ENCODE assay signal across 10 cellular contexts in genomic region chr4:10108818-10109783, GRCh38. TPM values are rescaled to one million over a fixed set of nuclear protein-coding genes. Genes with fewer than 3 reads are reported as not detected.
A peak's percentile ranks its signal among the peaks of the same experiment; 100 is the strongest.
DNase-seq lines count a peak whose midpoint lies in the region; ATAC-seq and TF ChIP-seq lines count a peak whose summit lies in the region.
"Had no signal": no experiment of that assay in that cellular context is flagged by ENCODE, and none has a peak within 500 bp of the region (broad histone marks: within the 10 kb centered on the region; RNA-seq: fewer than 3 reads in every experiment).

No MANE protein-coding gene starts in this region.

- H3K36me3 Mint-ChIP-seq in IgD-negative memory B cell: peaks cover 4% of the 10 kb centered on the region
- H3K36me3 Mint-ChIP-seq in activated T-helper 17 cell treated with anti-CD3 and anti-CD28 coated beads, Interleukin-2, amount 50 U/mL, for 72 hours (ENCODE audit: low read depth): peaks cover 100% of the 10 kb centered on the region

- 16 to 29% methylated on average over 3 to 7 of the region's 17 CpGs for WGBS in gastroesophageal sphincter (ENCODE audit: low coverage in 1 of 2), 2 donors

- no peak for TF ChIP-seq CTCF in gastroesophageal sphincter (IDR thresholded peaks at IDR 0.05)

- H3K9me3 ChIP-seq in gastroesophageal sphincter: no peaks in the 10 kb centered on the region

- peak; percentile 20 for DNase-seq in stimulated activated CD8-positive, alpha-beta memory T cell treated with anti-CD3 and anti-CD28 coated beads, Interleukin-12 subunit alpha, Interleukin-12 subunit beta, amount 100 ng/mL, for 4 hours (ENCODE audit: low read depth)
- no peak for DNase-seq in DMS79 (lab: John Stamatoyannopoulos, UW)
- no peak for DNase-seq in NCI-H2227 treated with DMSO at 0.1 percent for 48 hours (lab: John Stamatoyannopoulos, UW)
- no peak for DNase-seq in NCI-H510A (lab: John Stamatoyannopoulos, UW)
- DNase-seq: NCI-H1417 had no signal

- peaks cover 30 to 64% (median 42%) of the 10 kb centered on the region in 3 donors for H3K4me1 Mint-ChIP-seq in IgD-negative memory B cell
- H3K4me1 Mint-ChIP-seq in activated T-helper 17 cell treated with anti-CD3 and anti-CD28 coated beads, Interleukin-2, amount 50 U/mL, for 72 hours: peaks cover 91% of the 10 kb centered on the region

- TF ChIP-seq POLR2A in gastroesophageal sphincter (IDR thresholded peaks at IDR 0.05): no peak

- H3K4me3 ChIP-seq in gastroesophageal sphincter: peak overlapping the region in 1 of 2 donors; percentile 6
- H3K4me3 ChIP-seq: neural progenitor cell had no signal

- H3K27ac ChIP-seq in gastroesophageal sphincter: peak overlapping the region; percentile 82 to 99 (median 98)
- H3K27ac ChIP-seq: neural progenitor cell had no signal

- H3K4me1 ChIP-seq in gastroesophageal sphincter: peaks cover 22 to 100% (median 96%) of the 10 kb centered on the region in 3 donors

- no peaks in the 10 kb centered on the region for H3K9me3 Mint-ChIP-seq in IgD-negative memory B cell
- no peaks in the 10 kb centered on the region for H3K9me3 Mint-ChIP-seq in activated T-helper 17 cell treated with anti-CD3 and anti-CD28 coated beads, Interleukin-2, amount 50 U/mL, for 72 hours
- H3K9me3 Mint-ChIP-seq: neural progenitor cell had no signal

- H3K27ac Mint-ChIP-seq in IgD-negative memory B cell: peak overlapping the region in 2 of 3 donors; percentile 5 to 78
- H3K27ac Mint-ChIP-seq in activated T-helper 17 cell treated with anti-CD3 and anti-CD28 coated beads, Interleukin-2, amount 50 U/mL, for 72 hours: peak overlapping the region; percentile 98
- H3K27ac Mint-ChIP-seq: neural progenitor cell had no signal

- H3K4me3 Mint-ChIP-seq in IgD-negative memory B cell: peak overlapping the region in 3 of 4 donors; percentile 58 to 88 (median 77)
- H3K4me3 Mint-ChIP-seq in activated T-helper 17 cell treated with anti-CD3 and anti-CD28 coated beads, Interleukin-2, amount 50 U/mL, for 72 hours: peak overlapping the region; percentile 93
- H3K4me3 Mint-ChIP-seq: neural progenitor cell had no signal

- H3K36me3 ChIP-seq in gastroesophageal sphincter: peaks cover 0 to 46% of the 10 kb centered on the region in 2 donors
- H3K36me3 ChIP-seq: neural progenitor cell had no signal

- peak; percentile 77 for ATAC-seq in activated T-helper 17 cell treated with anti-CD3 and anti-CD28 coated beads, Interleukin-2, amount 50 U/mL, for 72 hours (replicated peaks)
- ATAC-seq in gastroesophageal sphincter (no peak), HG03095 (IDR thresholded peaks at IDR 0.05; ENCODE audit: unreplicated experiment) (no peak)

- no peak for TF ChIP-seq EP300 in gastroesophageal sphincter (IDR thresholded peaks at IDR 0.05)

- no peaks in the 10 kb centered on the region for H3K27me3 ChIP-seq in gastroesophageal sphincter
- H3K27me3 ChIP-seq: neural progenitor cell had no signal

- no peaks in the 10 kb centered on the region for H3K27me3 Mint-ChIP-seq in IgD-negative memory B cell
- no peaks in the 10 kb centered on the region for H3K27me3 Mint-ChIP-seq in activated T-helper 17 cell treated with anti-CD3 and anti-CD28 coated beads, Interleukin-2, amount 50 U/mL, for 72 hours

RNA-seq across cellular contexts. Expression of gene WDR1, which starts 7.5 kb away (rescaled TPM):
- polyA plus RNA-seq in IgD-negative memory B cell: 213 TPM
- total RNA-seq in activated T-helper 17 cell treated with anti-CD3 and anti-CD28 coated beads, Interleukin-2, amount 50 U/mL, for 72 hours: 100 to 1,000 TPM; 401 to 630 TPM
- total RNA-seq in gastroesophageal sphincter: 100 to 1,000 TPM; 353 to 530 (median 419) TPM
